In genomic region chr16:89922477-89922883, GRCh38 we compare ENCODE assay signal across 8 cellular contexts. TPM values are rescaled to one million over a fixed set of nuclear protein-coding genes. Genes with fewer than 3 reads are reported as not detected.
DNase-seq lines count a peak whose midpoint lies in the region; ATAC-seq, FAIRE-seq and TF ChIP-seq lines count a peak whose summit lies in the region.

No MANE protein-coding gene starts in this region.

- H3K27me3 ChIP-seq in BJ (ENCODE audit: control insufficient read depth, insufficient read depth, low read length) (no peaks in the 10 kb centered on the region), layer of hippocampus (ENCODE audit: control insufficient read depth, insufficient read depth, low read length) (peaks cover 2% of the 10 kb centered on the region)

- H3K9me3 ChIP-seq in HEK293 (ENCODE audit: control insufficient read depth, insufficient read depth, low read depth, low read length), result no peaks in the 10 kb centered on the region
- no peaks in the 10 kb centered on the region for H3K9me3 ChIP-seq in SK-N-MC (ENCODE audit: low read depth, low read length)

- POLR2A ChIA-PET in BJ (lab: Charles Lee) (interaction anchor here (0.6 to 0.7 kb wide), 3 partner anchors 49 to 236 kb away, joined by 3 to 13 read pairs (median 9); partner anchors contain the start of genes CDK10 and TCF25), HEK293 (lab: Yijun Ruan, JAX) (interaction anchor here (0.5 to 2.5 kb wide), 19 partner anchors 9 to 222 kb away, joined by 3 to 32 read pairs (median 6); partner anchors contain the start of genes DBNDD1, SPATA2L and TCF25)

- H3K27ac ChIP-seq in HEK293 (ENCODE audit: extremely low read depth, low read depth, low read length) (peak overlapping the region; percentile 70), SK-N-MC (peak overlapping the region; percentile 64; the same call in 1 of the 2 replicates), layer of hippocampus (ENCODE audit: low read depth, low read length) (peak overlapping the region; percentile 66)

- peaks cover 80% of the 10 kb centered on the region for H3K27me3 Mint-ChIP-seq in dendritic cell treated with granulocyte-macrophage colony-stimulating factor and Interleukin-4, amounts not matched to agents 40 ng/mL and 50 ng/mL, for 4 days

- no peaks in the 10 kb centered on the region for H3K9me3 Mint-ChIP-seq in dendritic cell treated with granulocyte-macrophage colony-stimulating factor and Interleukin-4, amounts not matched to agents 40 ng/mL and 50 ng/mL, for 4 days

- peaks cover 69% of the 10 kb centered on the region for H3K4me1 Mint-ChIP-seq in dendritic cell treated with granulocyte-macrophage colony-stimulating factor and Interleukin-4, amounts not matched to agents 40 ng/mL and 50 ng/mL, for 4 days (ENCODE audit: low read depth)

- CTCF ChIA-PET in BJ (lab: Yijun Ruan, JAX) (interaction anchor here (0.7 to 5.8 kb wide), 4 partner anchors 12 to 222 kb away, joined by 3 to 48 read pairs (median 4); no protein-coding TSS in a partner anchor), HEK293 (lab: Yijun Ruan, JAX) (interaction anchor here (0.7 to 2.7 kb wide), 4 partner anchors 11 to 76 kb away, joined by 3 to 16 read pairs (median 4); no protein-coding TSS in a partner anchor)

- H3K36me3 ChIP-seq in BJ (ENCODE audit: control insufficient read depth, insufficient read depth, low read length) (no peaks in the 10 kb centered on the region), HEK293 (ENCODE audit: control insufficient read depth in 2 of 2, insufficient read depth in 1 of 2, low read length in 2 of 2) (no peaks in the 10 kb centered on the region), SK-N-MC (ENCODE audit: insufficient read depth, low read length) (no peaks in the 10 kb centered on the region)

- peak overlapping the region; percentile 71 for H3K4me3 Mint-ChIP-seq in dendritic cell treated with granulocyte-macrophage colony-stimulating factor and Interleukin-4, amounts not matched to agents 40 ng/mL and 50 ng/mL, for 4 days

- peak overlapping the region; percentile 66 for H3K9ac ChIP-seq in SK-N-MC (ENCODE audit: insufficient read length)

- H3K4me1 ChIP-seq in HEK293 (ENCODE audit: control insufficient read depth, insufficient read depth, low read length), result peaks cover 25% of the 10 kb centered on the region

- ATAC-seq in stimulated activated naive CD8-positive, alpha-beta T cell treated with anti-CD3 and anti-CD28 coated beads, Interleukin-15, Interleukin-2, amounts not matched to agents 100 U/mL and 50 U/mL, for 24 hours, result no peak

- intact Hi-C loops in dendritic cell treated with granulocyte-macrophage colony-stimulating factor and Interleukin-4, amounts not matched to agents 40 ng/mL and 50 ng/mL, for 4 days (cut with micrococcal nuclease), result loop anchor here (5.0 kb wide), 1 partner anchor 50 kb away; no protein-coding TSS in a partner anchor

- TF ChIP-seq POLR2A in GM12891 (IDR thresholded peaks at IDR 0.05; ENCODE audit: low read depth, low read length), result no peak

- DNase-seq in BJ (ENCODE audit: low read depth) (peak; percentile 69), SK-N-MC (ENCODE audit: low read depth, low spot score) (no peak), GM12891 (ENCODE audit: insufficient read length, low spot score) (no peak), NCI-H1694 (lab: John Stamatoyannopoulos, UW) (no peak)
- peak; percentile 67 for DNase-seq in stimulated activated naive CD8-positive, alpha-beta T cell treated with anti-CD3 and anti-CD28 coated beads, Interleukin-15, Interleukin-2, amounts not matched to agents 100 U/mL and 50 U/mL, for 24 hours

- FAIRE-seq in GM12891 (lab: Jason Lieb, UNC), result no peak

- H3K4me3 ChIP-seq in BJ (ENCODE audit: low read depth, low read length) (peak overlapping the region; percentile 65), HEK293 (ENCODE audit: low read depth, low read length) (peak overlapping the region; percentile 37), SK-N-MC (peak overlapping the region; percentile 85)

- peak overlapping the region; percentile 44 for H3K27ac Mint-ChIP-seq in dendritic cell treated with granulocyte-macrophage colony-stimulating factor and Interleukin-4, amounts not matched to agents 40 ng/mL and 50 ng/mL, for 4 days

- no peak for TF ChIP-seq CTCF in BJ (IDR thresholded peaks at IDR 0.05; ENCODE audit: insufficient read depth, low read depth, low read length)
- TF ChIP-seq CTCF in HEK293 (tag by site-specific recombination; IDR thresholded peaks at IDR 0.05), result no peak

- no peaks in the 10 kb centered on the region for H3K36me3 Mint-ChIP-seq in dendritic cell treated with granulocyte-macrophage colony-stimulating factor and Interleukin-4, amounts not matched to agents 40 ng/mL and 50 ng/mL, for 4 days (ENCODE audit: low read depth)

TF ChIP-seq in HEK293, 187 proteins besides CTCF, POLR2A, EP300 and RAD21 (continues in another document):
- TF ChIP-seq ZFP69B (tag by site-specific recombination; IDR thresholded peaks at IDR 0.05), result 0 out of 2 replicates have a peak, but pooled peaks have one; percentile 19
- TF ChIP-seq ZBTB44 (tag by site-specific recombination; IDR thresholded peaks at IDR 0.05), result 0 out of 2 replicates have a peak, but pooled peaks have one; percentile 14
- 0 out of 2 replicates have a peak, but pooled peaks have one; percentile 44 for TF ChIP-seq KLF10 (tag by site-specific recombination; IDR thresholded peaks at IDR 0.05)
- TF ChIP-seq ZEB2 (tag by site-specific recombination; IDR thresholded peaks at IDR 0.05), result peak; percentile 57; the same call in 1 of the 2 replicates
- TF ChIP-seq KLF9 (tag by site-specific recombination; IDR thresholded peaks at IDR 0.05; ENCODE audit: low read depth), result peak; percentile 62; the same call in 1 of the 2 replicates

TF ChIP-seq in GM12891, 5 proteins besides CTCF, POLR2A, EP300 and RAD21:
- TF ChIP-seq TAF1 (IDR thresholded peaks at IDR 0.05; ENCODE audit: low read depth, low read length) (no peak), POLR2AphosphoS5 (IDR thresholded peaks at IDR 0.05; ENCODE audit: low read depth, low read length) (no peak), PAX5 (IDR thresholded peaks at IDR 0.05; ENCODE audit: insufficient read depth, low read length, severe bottlenecking) (no peak), SPI1 (IDR thresholded peaks at IDR 0.05; ENCODE audit: low read depth, low read length) (no peak), POU2F2 (IDR thresholded peaks at IDR 0.05; ENCODE audit: low read depth, low read length) (no peak)

RNA-seq across cellular contexts. Expression of gene TUBB3, which starts 0.7 kb away (rescaled TPM):
- polyA plus RNA-seq in BJ (2011; rRNA removed), result 55.2 and 108 TPM in 2 replicates
- polyA minus RNA-seq in BJ (2011; rRNA and poly(A)+ RNA removed), result 94.7 and 103 TPM in 2 replicates
- 1.6 TPM for polyA plus RNA-seq in GM12891 (2012; ENCODE audit: low read depth, missing spikeins)

RNA-seq across cellular contexts. Expression of gene MC1R, which starts 3.8 kb away (rescaled TPM):
- 4.6 and 7.2 TPM in 2 replicates for polyA plus RNA-seq in BJ (2011; rRNA removed)
- 4.1 and 5.6 TPM in 2 replicates for polyA minus RNA-seq in BJ (2011; rRNA and poly(A)+ RNA removed)
- polyA plus RNA-seq in GM12891 (2012; ENCODE audit: low read depth, missing spikeins), result 0.67 TPM

RNA-seq across cellular contexts. Expression of gene DEF8, which starts 26.1 kb away (rescaled TPM):
- 75.5 and 109 TPM in 2 replicates for polyA plus RNA-seq in BJ (2011; rRNA removed)
- 26.0 and 40.9 TPM in 2 replicates for polyA minus RNA-seq in BJ (2011; rRNA and poly(A)+ RNA removed)
- polyA plus RNA-seq in GM12891 (2012; ENCODE audit: low read depth, missing spikeins), result 22.5 TPM

RNA-seq across cellular contexts. Expression of gene TCF25, which starts 49.1 kb away (rescaled TPM):
- 131 and 219 TPM in 2 replicates for polyA plus RNA-seq in BJ (2011; rRNA removed)
- 105 and 124 TPM in 2 replicates for polyA minus RNA-seq in BJ (2011; rRNA and poly(A)+ RNA removed)
- 115 TPM for polyA plus RNA-seq in GM12891 (2012; ENCODE audit: low read depth, missing spikeins)

Comparison
In these comparisons a context has a peak if more than half of its experiments do, and no peak if none do; other contexts are left out.
1. DNase-seq: peak in BJ (single experiment) and stimulated activated naive CD8-positive, alpha-beta T cell treated with anti-CD3 and anti-CD28 coated beads, Interleukin-15, Interleukin-2, amounts not matched to agents 100 U/mL and 50 U/mL, for 24 hours (single experiment); none in SK-N-MC (single experiment), GM12891 (single experiment) and NCI-H1694 (single experiment).
2. Peak in every context shown above with its lines, with median percentiles within 50 percentile points of each other: H3K4me3 ChIP-seq and H3K27ac ChIP-seq.